ENCODE assay signal across 9 cellular contexts in genomic region chr9:112065781-112066606, GRCh38.
DNase-seq lines count a peak whose midpoint lies in the region; ATAC-seq and TF ChIP-seq lines count a peak whose summit lies in the region.
"Had no signal": no experiment of that assay in that cellular context is flagged by ENCODE, and none has a peak within 500 bp of the region (broad histone marks: within the 10 kb centered on the region; RNA-seq: fewer than 3 reads in every experiment).

No MANE protein-coding gene starts in this region.

- no peak for TF ChIP-seq POLR2A in body of pancreas (IDR thresholded peaks at IDR 0.05)

- H3K9me3 ChIP-seq in left ventricle myocardium inferior (replicated peaks) (no peaks in the 10 kb centered on the region), body of pancreas (no peaks in the 10 kb centered on the region), aorta (ENCODE audit: control insufficient read depth, low read length) (no peaks in the 10 kb centered on the region)
- no peaks in the 10 kb centered on the region for H3K9me3 ChIP-seq in effector memory CD4-positive, alpha-beta T cell (ENCODE audit: control insufficient read depth, low read length)
- H3K9me3 ChIP-seq: ascending aorta had no signal

- H3K27me3 ChIP-seq in left ventricle myocardium inferior (ENCODE audit: low read depth) (no peaks in the 10 kb centered on the region), body of pancreas (no peaks in the 10 kb centered on the region), aorta (ENCODE audit: control insufficient read depth in 1 of 2, insufficient read depth in 2 of 2, low read length in 1 of 2) (no peaks in the 10 kb centered on the region)
- H3K27me3 ChIP-seq in effector memory CD4-positive, alpha-beta T cell (replicated peaks; ENCODE audit: control insufficient read depth, insufficient read depth, low read length, poor library complexity, severe bottlenecking): no peaks in the 10 kb centered on the region
- H3K27me3 ChIP-seq: ascending aorta had no signal

- DNase-seq in Right ventricle myocardium superior (no peak), left ventricle myocardium inferior (no peak), body of pancreas (peak; percentile 59 to 80 (median 72)), left kidney (ENCODE audit: low read depth, low spot score) (peak; percentile 73), aorta (peak in 1 of 2 donors; percentile 73), NOMO-1 treated with dmso at 0.1 percent for 144 hours (lab: John Stamatoyannopoulos, UW; ENCODE audit: unreplicated experiment) (no peak)
- no peak for DNase-seq in effector memory CD4-positive, alpha-beta T cell

- 33 to 42% methylated on average over 12 to 14 of the region's 14 CpGs for WGBS in body of pancreas, 2 donors
- WGBS in aorta, 2 donors: 69 to 79% methylated on average over 14 of the region's 14 CpGs

- H3K4me3 ChIP-seq in left ventricle myocardium inferior (no peak overlapping the region), body of pancreas (no peak overlapping the region), aorta (ENCODE audit: low read length in 2 of 2) (no peak overlapping the region)
- no peak overlapping the region for H3K4me3 ChIP-seq in effector memory CD4-positive, alpha-beta T cell (ENCODE audit: insufficient read depth, low read depth, low read length, poor library complexity, severe bottlenecking)
- H3K4me3 ChIP-seq: ascending aorta had no signal

- intact Hi-C loops in Right ventricle myocardium superior (cut with DNase I): no loop called here
- intact Hi-C loops in left ventricle myocardium inferior (cut with micrococcal nuclease): no loop called here
- intact Hi-C loops in body of pancreas (cut with DNase I): no loop called here
- intact Hi-C loops in aorta (cut with DNase I): loop anchor here in 1 of 2 donors (10.0 kb wide), 1 partner anchor 471 kb away; the partner anchor contains the start of gene PTGR1

- H3K27ac ChIP-seq in left ventricle myocardium inferior (replicated peaks) (no peak overlapping the region), body of pancreas (peak overlapping the region; percentile 35 to 84 (median 64)), aorta (ENCODE audit: low read depth in 1 of 2, low read length in 2 of 2) (no peak overlapping the region)
- H3K27ac ChIP-seq in effector memory CD4-positive, alpha-beta T cell (ENCODE audit: insufficient read depth, low read length, poor library complexity, severe bottlenecking): no peak overlapping the region
- H3K27ac ChIP-seq: ascending aorta had no signal

- H3K4me1 ChIP-seq in left ventricle myocardium inferior: peaks cover 28% of the 10 kb centered on the region
- H3K4me1 ChIP-seq in body of pancreas: peaks cover 46% of the 10 kb centered on the region
- peaks cover 0 to 2% of the 10 kb centered on the region in 2 donors for H3K4me1 ChIP-seq in aorta (ENCODE audit: control insufficient read depth in 1 of 2, insufficient read depth in 2 of 2, low read length in 2 of 2)
- H3K4me1 ChIP-seq in effector memory CD4-positive, alpha-beta T cell (ENCODE audit: control insufficient read depth, insufficient read depth, low read length, poor library complexity, severe bottlenecking): peaks cover 4% of the 10 kb centered on the region

- TF ChIP-seq CTCF in left ventricle myocardium inferior (IDR thresholded peaks at IDR 0.05; ENCODE audit: borderline replicate concordance): no peak
- no peak for TF ChIP-seq CTCF in body of pancreas (IDR thresholded peaks at IDR 0.05)

- ATAC-seq in Right ventricle myocardium superior (ENCODE audit: poor library complexity): peak; percentile 53
- peak; percentile 88 for ATAC-seq in body of pancreas
- ATAC-seq in aorta (ENCODE audit: low FRiP score): peak; percentile 53
- no peak for ATAC-seq in GM18519 (IDR thresholded peaks at IDR 0.05; ENCODE audit: low FRiP score, unreplicated experiment)

- H3K36me3 ChIP-seq in left ventricle myocardium inferior (no peaks in the 10 kb centered on the region), body of pancreas (replicated peaks in 1 of 2; ENCODE audit: insufficient read depth in 1 of 2, low read depth in 2 of 2) (no peaks in the 10 kb centered on the region), aorta (ENCODE audit: control insufficient read depth in 1 of 2, insufficient read depth in 2 of 2, low read length in 1 of 2) (no peaks in the 10 kb centered on the region)
- no peaks in the 10 kb centered on the region for H3K36me3 ChIP-seq in effector memory CD4-positive, alpha-beta T cell (ENCODE audit: control insufficient read depth, insufficient read depth, low read length)
- H3K36me3 ChIP-seq: ascending aorta had no signal

Comparison
In these comparisons a context has a peak if more than half of its experiments do, and no peak if none do; other contexts are left out.
1. DNase-seq: peak in body of pancreas (4 of 4) and left kidney (single experiment); none in Right ventricle myocardium superior (single experiment), left ventricle myocardium inferior (single experiment), NOMO-1 treated with dmso at 0.1 percent for 144 hours (single experiment) and effector memory CD4-positive, alpha-beta T cell (0 of 3).
2. H3K27ac ChIP-seq: peak in body of pancreas (4 of 4); none in left ventricle myocardium inferior (single experiment), aorta (0 of 2) and effector memory CD4-positive, alpha-beta T cell (single experiment).